ENCODE assay signal across 23 cellular contexts in genomic region chr5:8576178-8576577, GRCh38.
"Had no signal": no experiment of that assay in that cellular context is flagged by ENCODE, and none has a peak within 500 bp of the region (broad histone marks: within the 10 kb centered on the region; RNA-seq: fewer than 3 reads in every experiment).

No MANE protein-coding gene starts in this region.

- H3K27me3 Mint-ChIP-seq: activated CD8-positive, alpha-beta memory T cell treated with anti-CD3 and anti-CD28 coated beads, Interleukin-2, amount 10 ng/mL, durations not matched to agents 7 days and 5 days; activated naive CD8-positive, alpha-beta T cell treated with anti-CD3 and anti-CD28 coated beads, Interleukin-2, amount 50 U/mL, for 24 hours; central memory CD8-positive, alpha-beta T cell had no signal

- H3K4me1 Mint-ChIP-seq: activated CD8-positive, alpha-beta memory T cell treated with anti-CD3 and anti-CD28 coated beads, Interleukin-2, amount 10 ng/mL, durations not matched to agents 7 days and 5 days; activated naive CD8-positive, alpha-beta T cell treated with anti-CD3 and anti-CD28 coated beads, Interleukin-2, amount 50 U/mL, for 24 hours; brain; central memory CD8-positive, alpha-beta T cell had no signal

- H3K36me3 Mint-ChIP-seq: activated CD8-positive, alpha-beta memory T cell treated with anti-CD3 and anti-CD28 coated beads, Interleukin-2, amount 10 ng/mL, durations not matched to agents 7 days and 5 days; activated naive CD4-positive, alpha-beta T cell treated with anti-CD3 and anti-CD28 coated beads, Interleukin-2, amount 50 U/mL, for 72 hours; brain had no signal

- H3K27ac Mint-ChIP-seq: activated CD8-positive, alpha-beta memory T cell treated with anti-CD3 and anti-CD28 coated beads, Interleukin-2, amount 10 ng/mL, durations not matched to agents 7 days and 5 days; activated CD8-positive, alpha-beta T cell treated with anti-CD3 and anti-CD28 coated beads, Interleukin-2, amount 10 ng/mL, durations not matched to agents 7 days and 5 days; activated naive CD4-positive, alpha-beta T cell treated with anti-CD3 and anti-CD28 coated beads, Interleukin-2, amount 50 U/mL, for 72 hours; activated naive CD8-positive, alpha-beta T cell treated with anti-CD3 and anti-CD28 coated beads, Interleukin-2, amount 50 U/mL, for 24 hours; brain; T-helper 1 cell treated with Interleukin-12 subunit alpha and Interleukin-12 subunit beta and Interleukin-4 antibody, amounts not matched to agents 30 μg/mL and 1 μg/mL, for 36 hours had no signal

- H3K4me3 Mint-ChIP-seq: activated CD8-positive, alpha-beta memory T cell treated with anti-CD3 and anti-CD28 coated beads, Interleukin-2, amount 10 ng/mL, durations not matched to agents 7 days and 5 days; activated CD8-positive, alpha-beta T cell treated with anti-CD3 and anti-CD28 coated beads, Interleukin-2, amount 10 ng/mL, durations not matched to agents 7 days and 5 days; activated naive CD8-positive, alpha-beta T cell treated with anti-CD3 and anti-CD28 coated beads, Interleukin-2, amount 50 U/mL, for 24 hours; activated T-cell treated with anti-CD3 and anti-CD28 coated beads, Interleukin-2, amount 50 U/mL, for 4 hours; brain; central memory CD8-positive, alpha-beta T cell; T-helper 1 cell treated with Interleukin-12 subunit alpha and Interleukin-12 subunit beta and Interleukin-4 antibody, amounts not matched to agents 30 μg/mL and 1 μg/mL, for 36 hours had no signal

- DNase-seq: activated CD4-positive, alpha-beta T cell treated with anti-CD3 and anti-CD28 coated beads for 48 hours; activated CD4-positive, alpha-beta T cell treated with anti-CD3 and anti-CD28 coated beads, Interleukin-2, amount 50 U/mL, for 4 hours; activated CD4-positive, CD25-positive, alpha-beta regulatory T cell treated with anti-CD3 and anti-CD28 coated beads, Interleukin-2, amount 50 U/mL, for 72 hours; activated CD8-positive, alpha-beta memory T cell treated with anti-CD3 and anti-CD28 coated beads, Interleukin-2, amount 10 ng/mL, durations not matched to agents 7 days and 5 days; activated CD8-positive, alpha-beta T cell treated with anti-CD3 and anti-CD28 coated beads, Interleukin-2, amount 10 ng/mL, durations not matched to agents 7 days and 5 days; activated effector memory CD4-positive, alpha-beta T cell treated with anti-CD3 and anti-CD28 coated beads, Interleukin-2, amount 50 U/mL, for 16 hours; activated naive CD4-positive, alpha-beta T cell treated with Interleukin-2 at 50 U/mL for 16 hours; activated naive CD8-positive, alpha-beta T cell treated with anti-CD3 and anti-CD28 coated beads, Interleukin-2, amount 50 U/mL, for 24 hours; activated T-cell treated with anti-CD3 and anti-CD28 coated beads, Interleukin-2, amount 50 U/mL, for 4 hours; amygdala; Kasumi-1; NCI-H1048; NCI-H1417; NCI-H1930; NCI-H2107; NCI-H510A treated with DMSO at 0.1 percent for 48 hours; NCI-H69; NK-92 treated with Interleukin-12 subunit alpha and Interleukin-12 subunit beta, amount 100 ng/mL, for 24 hours; SHP77 treated with DMSO at 0.1 percent for 48 hours had no signal
